In the genomic region with DNA sequence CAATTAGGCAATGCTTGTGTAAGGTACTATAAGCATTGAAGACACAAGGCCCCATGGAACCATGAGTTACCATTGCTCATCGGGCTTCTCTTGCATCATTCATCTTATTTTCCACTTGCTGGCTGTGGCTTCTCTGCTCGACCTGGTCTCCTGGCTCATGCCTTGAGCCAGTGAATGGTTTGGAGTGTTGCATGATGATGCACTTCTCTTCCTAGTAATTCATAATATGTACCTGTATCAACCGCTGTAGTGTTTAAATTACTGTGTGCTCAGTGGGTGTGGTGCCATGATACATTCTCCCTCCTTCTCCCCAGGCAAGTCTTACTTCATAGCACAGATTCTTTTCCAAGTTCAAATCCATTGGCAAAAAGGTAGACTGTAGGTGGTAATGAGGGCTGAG, we compare ENCODE assay signal across 8 cellular contexts.
"Had no signal": no experiment of that assay in that cellular context is flagged by ENCODE, and none has a peak within 500 bp of the region (broad histone marks: within the 10 kb centered on the region; RNA-seq: fewer than 3 reads in every experiment).

No MANE protein-coding gene starts in this region.

- H3K4me1 ChIP-seq: stomach, vagina had no signal

- H3K9me3 Mint-ChIP-seq: activated naive CD8-positive, alpha-beta T cell treated with anti-CD3 and anti-CD28 coated beads for 36 hours had no signal

- H3K4me3 ChIP-seq: stomach, vagina had no signal

- H3K27me3 ChIP-seq: stomach, vagina had no signal

- H3K4me3 Mint-ChIP-seq: activated naive CD8-positive, alpha-beta T cell treated with anti-CD3 and anti-CD28 coated beads for 36 hours; T-helper 17 cell had no signal

- H3K27ac ChIP-seq: stomach, vagina had no signal

- H3K27ac Mint-ChIP-seq: activated naive CD8-positive, alpha-beta T cell treated with anti-CD3 and anti-CD28 coated beads for 36 hours; T-helper 17 cell had no signal

- ATAC-seq: T-helper 17 cell had no signal

- H3K36me3 Mint-ChIP-seq: activated naive CD8-positive, alpha-beta T cell treated with anti-CD3 and anti-CD28 coated beads for 36 hours had no signal

- H3K9me3 ChIP-seq: stomach, vagina had no signal

- H3K36me3 ChIP-seq: stomach, vagina had no signal

- DNase-seq: activated gamma-delta T cell; activated naive CD8-positive, alpha-beta T cell treated with anti-CD3 and anti-CD28 coated beads for 36 hours; activated T-cell treated with anti-CD3 and anti-CD28 coated beads, Interleukin-2, amount 50 U/mL, for 1 hour; kidney glomerular epithelial cell; stimulated activated CD4-positive, alpha-beta T cell treated with anti-CD3 and anti-CD28 coated beads, Interleukin-4, amount 100 ng/mL, for 4 hours; stomach; T-helper 17 cell had no signal

- H3K27me3 Mint-ChIP-seq: T-helper 17 cell had no signal

- H3K4me1 Mint-ChIP-seq: T-helper 17 cell had no signal
